In genomic region chr6:100850174-100850573, GRCh38 we compare ENCODE assay signal across 29 cellular contexts.
"Had no signal": no experiment of that assay in that cellular context is flagged by ENCODE, and none has a peak within 500 bp of the region (broad histone marks: within the 10 kb centered on the region; RNA-seq: fewer than 3 reads in every experiment).

No MANE protein-coding gene starts in this region.

- H3K9me3 Mint-ChIP-seq: natural killer cell; nephron; neural progenitor cell; stimulated activated memory B cell treated with anti-CD40 and anti-IgM and Interleukin-4, amounts not matched to agents 10 μg/mL and 1 μg/mL and 100 μg/mL, for 72 hours; type B pancreatic cell had no signal

- H3K9ac ChIP-seq: neural progenitor cell, parathyroid adenoma had no signal

- H3K27me3 ChIP-seq: neural progenitor cell, ovary, right lobe of liver, sigmoid colon, suprapubic skin, testis, tibial artery, transverse colon, upper lobe of right lung, uterus had no signal

- H3K9me3 ChIP-seq: ovary, psoas muscle, right lobe of liver, sigmoid colon, suprapubic skin, testis, tibial artery, transverse colon, upper lobe of right lung, uterus had no signal

- H3K4me3 ChIP-seq: neural progenitor cell, ovary, psoas muscle, right lobe of liver, sigmoid colon, suprapubic skin, testis, tibial artery, transverse colon, upper lobe of right lung, uterus had no signal

- H3K4me1 ChIP-seq: neural progenitor cell, parathyroid adenoma, right lobe of liver, sigmoid colon, suprapubic skin, testis, tibial artery, transverse colon, upper lobe of right lung, uterus had no signal

- H3K27me3 Mint-ChIP-seq: progenitor cell of endocrine pancreas; stimulated activated memory B cell treated with anti-CD40 and anti-IgM and Interleukin-4, amounts not matched to agents 10 μg/mL and 1 μg/mL and 100 μg/mL, for 72 hours; stimulated activated naive CD8-positive, alpha-beta T cell treated with anti-CD3 and anti-CD28 coated beads, Interleukin-15, amount 100 ng/mL, for 72 hours; type B pancreatic cell had no signal

- DNase-seq: natural killer cell; occipital lobe; ovary; posterior cingulate gyrus; psoas muscle; right cardiac atrium; right lobe of liver; sigmoid colon; small intestine; stimulated activated CD4-positive, alpha-beta T cell treated with anti-CD3 and anti-CD28 coated beads, Interleukin-15, amount 100 ng/mL, for 24 hours; stimulated activated CD4-positive, alpha-beta T cell treated with anti-CD3 and anti-CD28 coated beads, Interleukin-2, amount 100 ng/mL, for 24 hours; stimulated activated CD4-positive, alpha-beta T cell treated with anti-CD3 and anti-CD28 coated beads, Interleukin-2, amount 100 ng/mL, for 48 hours; stimulated activated CD4-positive, alpha-beta T cell treated with anti-CD3 and anti-CD28 coated beads, Interleukin-4, amount 100 ng/mL, for 24 hours; stimulated activated naive CD4-positive, alpha-beta T cell; stimulated activated naive CD8-positive, alpha-beta T cell treated with anti-CD3 and anti-CD28 coated beads, Interleukin-15, amount 100 ng/mL, for 72 hours; stimulated activated naive CD8-positive, alpha-beta T cell treated with anti-CD3 and anti-CD28 coated beads, Interleukin-15, Interleukin-2, amounts not matched to agents 100 U/mL and 50 U/mL, for 24 hours; substantia nigra; testis; tibial artery; transverse colon; upper lobe of right lung; uterus had no signal

- H3K4me1 Mint-ChIP-seq: nephron, neural progenitor cell had no signal

- H3K27ac Mint-ChIP-seq: nephron; neural progenitor cell; progenitor cell of endocrine pancreas; stimulated activated memory B cell treated with anti-CD40 and anti-IgM and Interleukin-4, amounts not matched to agents 10 μg/mL and 1 μg/mL and 100 μg/mL, for 72 hours; stimulated activated naive CD8-positive, alpha-beta T cell treated with anti-CD3 and anti-CD28 coated beads, Interleukin-15, amount 100 ng/mL, for 72 hours; type B pancreatic cell had no signal

- ATAC-seq: natural killer cell; psoas muscle; right cardiac atrium; right lobe of liver; stimulated activated memory B cell treated with anti-CD40 and anti-IgM and Interleukin-4, amounts not matched to agents 10 μg/mL and 1 μg/mL and 100 μg/mL, for 72 hours; stimulated activated naive CD8-positive, alpha-beta T cell treated with anti-CD3 and anti-CD28 coated beads, Interleukin-15, amount 100 ng/mL, for 72 hours; stimulated activated naive CD8-positive, alpha-beta T cell treated with anti-CD3 and anti-CD28 coated beads, Interleukin-15, Interleukin-2, amounts not matched to agents 100 U/mL and 50 U/mL, for 24 hours; upper lobe of right lung had no signal

- H3K36me3 Mint-ChIP-seq: natural killer cell had no signal

- H3K27ac ChIP-seq: neural progenitor cell, ovary, parathyroid adenoma, psoas muscle, right lobe of liver, sigmoid colon, suprapubic skin, testis, tibial artery, transverse colon, upper lobe of right lung, uterus had no signal

- H3K4me3 Mint-ChIP-seq: natural killer cell; nephron; neural progenitor cell; stimulated activated memory B cell treated with anti-CD40 and anti-IgM and Interleukin-4, amounts not matched to agents 10 μg/mL and 1 μg/mL and 100 μg/mL, for 72 hours; stimulated activated naive CD8-positive, alpha-beta T cell treated with anti-CD3 and anti-CD28 coated beads, Interleukin-15, amount 100 ng/mL, for 72 hours; type B pancreatic cell had no signal

- H3K36me3 ChIP-seq: ovary, uterus had no signal
